ENCODE assay signal across 8 cellular contexts in genomic region chr1:148952253-148952937, GRCh38.
DNase-seq lines count a peak whose midpoint lies in the region; ATAC-seq and TF ChIP-seq lines count a peak whose summit lies in the region.
"Not testable (repeated sequence)": the region's sequence is repeated elsewhere in the genome, so short reads cannot be mapped to it uniquely, and the experiment has no call there.

No MANE protein-coding gene starts in this region.

- H3K9me3 Mint-ChIP-seq in osteocyte (ENCODE audit: unreplicated experiment) = not testable (repeated sequence)

- peak overlapping the region; percentile 94 for H3K4me3 Mint-ChIP-seq in osteocyte (ENCODE audit: unreplicated experiment)

- H3K4me1 Mint-ChIP-seq in osteocyte (ENCODE audit: unreplicated experiment) = peaks cover 10% of the 10 kb centered on the region

- intact Hi-C loops in left cardiac atrium (cut with DNase I) = not testable (repeated sequence)

- H3K4me3 ChIP-seq in GM08714 (ENCODE audit: low read length) = peak overlapping the region; percentile 71
- H3K4me3 ChIP-seq in astrocyte of the cerebellum (ENCODE audit: low read depth, low read length) = peak overlapping the region; percentile 51

- not testable (repeated sequence) for TF ChIP-seq CTCF in astrocyte of the cerebellum (IDR thresholded peaks at IDR 0.05; ENCODE audit: low read depth, low read length, missing control alignments); osteocyte (IDR thresholded peaks at IDR 0.05)

- DNase-seq in activated CD4-positive, alpha-beta T cell treated with anti-CD3 and anti-CD28 coated beads for 1 hour = peak; percentile 48
- not testable (repeated sequence) for DNase-seq in astrocyte of the cerebellum (ENCODE audit: low read depth)
- peak; percentile 89 for DNase-seq in left cardiac atrium
- DNase-seq in osteocyte (ENCODE audit: extremely low spot score, unreplicated experiment) = peak; percentile 94
- peak; percentile 35 for DNase-seq in stimulated activated CD8-positive, alpha-beta memory T cell treated with anti-CD3 and anti-CD28 coated beads, Interleukin-7, amount 100 ng/mL, for 24 hours (ENCODE audit: low read depth)

- not testable (repeated sequence) for H3K27me3 Mint-ChIP-seq in osteocyte (ENCODE audit: unreplicated experiment)

- H3K36me3 Mint-ChIP-seq in osteocyte (ENCODE audit: unreplicated experiment) = not testable (repeated sequence)

- ATAC-seq in GM21786 (IDR thresholded peaks at IDR 0.05; ENCODE audit: unreplicated experiment) = peak; percentile 80
- peak; percentile 70 for ATAC-seq in HG03520 (IDR thresholded peaks at IDR 0.05; ENCODE audit: unreplicated experiment)
- ATAC-seq in left cardiac atrium = peak; percentile 88 to 93

- in situ Hi-C loops in astrocyte of the cerebellum (cut with HindIII; ENCODE audit: low sequenced_read_pairs) = not testable (repeated sequence)

- H3K27ac Mint-ChIP-seq in osteocyte (ENCODE audit: unreplicated experiment) = peak overlapping the region; percentile 95
